10 cellular contexts compared by ENCODE assay signal in genomic region chr3:50370594-50370993, GRCh38. TPM values are rescaled to one million over a fixed set of nuclear protein-coding genes. Genes with fewer than 3 reads are reported as not detected.
A peak's percentile ranks its signal among the peaks of the same experiment; 100 is the strongest.
DNase-seq lines count a peak whose midpoint lies in the region; ATAC-seq and TF ChIP-seq lines count a peak whose summit lies in the region.
"Had no signal": no experiment of that assay in that cellular context is flagged by ENCODE, and none has a peak within 500 bp of the region (broad histone marks: within the 10 kb centered on the region; RNA-seq: fewer than 3 reads in every experiment).

No MANE protein-coding gene starts in this region.

- H3K36me3 ChIP-seq in BE2C (peaks cover 2% of the 10 kb centered on the region; the same call in 1 of the 2 replicates), SK-N-MC (ENCODE audit: insufficient read depth, low read length) (no peaks in the 10 kb centered on the region)

- H3K27ac ChIP-seq in HL-60 (replicated peaks) (no peak overlapping the region), SK-N-MC (peak overlapping the region; percentile 54; the same call in 1 of the 2 replicates)

- H3K27me3 ChIP-seq in BE2C (no peaks in the 10 kb centered on the region), HL-60 (ENCODE audit: insufficient read depth, poor library complexity, severe bottlenecking) (peaks cover 2% of the 10 kb centered on the region)

- no peak for ATAC-seq in HG03196 (IDR thresholded peaks at IDR 0.05; ENCODE audit: unreplicated experiment)
- no peak for ATAC-seq in HG03442 (IDR thresholded peaks at IDR 0.05; ENCODE audit: unreplicated experiment)
- no peak for ATAC-seq in HG02678 (IDR thresholded peaks at IDR 0.05; ENCODE audit: unreplicated experiment)

- peaks cover 28% of the 10 kb centered on the region for H3K4me1 ChIP-seq in BE2C

- H3K9ac ChIP-seq in SK-N-MC (ENCODE audit: insufficient read length) = no peak overlapping the region

- TF ChIP-seq CTCF in BE2C (IDR thresholded peaks at IDR 0.05; ENCODE audit: low read depth, low read length) = peak; percentile 46
- TF ChIP-seq CTCF in HL-60 (IDR thresholded peaks at IDR 0.05; ENCODE audit: insufficient read depth, low read length) = peak; percentile 15
- TF ChIP-seq CTCF in fibroblast of mammary gland (conservative IDR thresholded peaks at IDR 0.05; ENCODE audit: control insufficient read depth, insufficient read depth, low read depth, low read length) = no peak

- DNase-seq in BE2C (peak; percentile 63), HL-60 (ENCODE audit: low read depth in 1 of 2, low spot score in 1 of 2) (peak in 1 of 2 experiments; percentile 36), SK-N-MC (ENCODE audit: low read depth, low spot score) (peak; percentile 42), fibroblast of mammary gland (ENCODE audit: low read depth) (peak; percentile 20)
- DNase-seq in activated effector memory CD4-positive, alpha-beta T cell treated with anti-CD3 and anti-CD28 coated beads, Interleukin-2, amount 50 U/mL, for 16 hours = no peak
- DNase-seq: activated CD4-positive, alpha-beta memory T cell treated with anti-CD3 and anti-CD28 coated beads for 36 hours; NCI-H1930 had no signal

- no peaks in the 10 kb centered on the region for H3K9me3 ChIP-seq in BE2C
- H3K9me3 ChIP-seq in SK-N-MC (ENCODE audit: low read depth, low read length) = no peaks in the 10 kb centered on the region

- no peak overlapping the region for H3K4me3 ChIP-seq in BE2C (ENCODE audit: low read depth, low read length)
- H3K4me3 ChIP-seq in HL-60 (replicated peaks; ENCODE audit: insufficient read depth, low read length) = no peak overlapping the region
- no peak overlapping the region for H3K4me3 ChIP-seq in SK-N-MC
- no peak overlapping the region for H3K4me3 ChIP-seq in fibroblast of mammary gland (ENCODE audit: control insufficient read depth, low read depth, low read length)

RNA-seq across cellular contexts. Expression of gene TMEM115, which starts 11.3 kb away (rescaled TPM):
- polyA plus RNA-seq in BE2C (2012; ENCODE audit: insufficient read depth, insufficient read length, low read depth) = 60.3 TPM

RNA-seq across cellular contexts. Expression of gene CYB561D2, which starts 19.9 kb away (rescaled TPM):
- 56.7 TPM for polyA plus RNA-seq in BE2C (2012; ENCODE audit: insufficient read depth, insufficient read length, low read depth)

RNA-seq across cellular contexts. Expression of gene NPRL2, which starts 20.0 kb away (rescaled TPM):
- polyA plus RNA-seq in BE2C (2012; ENCODE audit: insufficient read depth, insufficient read length, low read depth) = 82.1 TPM

RNA-seq across cellular contexts. Expression of gene ZMYND10, which starts 25.1 kb away (rescaled TPM):
- 2.0 TPM for polyA plus RNA-seq in BE2C (2012; ENCODE audit: insufficient read depth, insufficient read length, low read depth)

RNA-seq across cellular contexts. Expression of gene RASSF1, which starts 30.0 kb away (rescaled TPM):
- 36.7 TPM for polyA plus RNA-seq in BE2C (2012; ENCODE audit: insufficient read depth, insufficient read length, low read depth)
